Comparison of ENCODE assay signal across 8 cellular contexts in genomic region chr5:103849934-103850333, GRCh38.
DNase-seq lines count a peak whose midpoint lies in the region; ATAC-seq, FAIRE-seq and TF ChIP-seq lines count a peak whose summit lies in the region.
"Had no signal": no experiment of that assay in that cellular context is flagged by ENCODE, and none has a peak within 500 bp of the region (broad histone marks: within the 10 kb centered on the region; RNA-seq: fewer than 3 reads in every experiment).

No MANE protein-coding gene starts in this region.

- peak; percentile 85 for ATAC-seq in GM18867 (IDR thresholded peaks at IDR 0.05; ENCODE audit: unreplicated experiment)
- no peak for ATAC-seq in HG03460 (IDR thresholded peaks at IDR 0.05; ENCODE audit: unreplicated experiment)

- BruUV-seq in endothelial cell of umbilical vein (replicated peaks; lab: Mats Ljungman, UMichigan) = no TSS peak

- H4K20me1 ChIP-seq in endothelial cell of umbilical vein (replicated peaks; ENCODE audit: control insufficient read depth, extremely low read depth, insufficient read depth, low read length) = no peaks in the 10 kb centered on the region

- no peak overlapping the region for H3K4me3 ChIP-seq in endothelial cell of umbilical vein (replicated peaks in 1 of 3; ENCODE audit: insufficient read depth in 1 of 3, low read depth in 1 of 3, low read length in 3 of 3)
- no peak overlapping the region for H3K4me3 ChIP-seq in thyroid gland (replicated peaks in 1 of 3)
- H3K4me3 ChIP-seq: SK-N-MC had no signal

- H3K9me1 ChIP-seq in endothelial cell of umbilical vein (replicated peaks; ENCODE audit: control insufficient read depth, extremely low read depth, insufficient read depth, low read length) = no peaks in the 10 kb centered on the region

- H3K9me3 ChIP-seq in endothelial cell of umbilical vein (replicated peaks; ENCODE audit: control insufficient read depth, insufficient read depth, low read length) (no peaks in the 10 kb centered on the region), thyroid gland (no peaks in the 10 kb centered on the region)

- H3K9ac ChIP-seq in endothelial cell of umbilical vein (replicated peaks; ENCODE audit: extremely low read depth, insufficient read depth, low read length) = no peak overlapping the region

- FAIRE-seq in endothelial cell of umbilical vein (lab: Jason Lieb, UNC) = no peak

- H3K4me1 ChIP-seq in endothelial cell of umbilical vein (ENCODE audit: control insufficient read depth, extremely low read depth, insufficient read depth, low read length) = no peaks in the 10 kb centered on the region
- H3K4me1 ChIP-seq in thyroid gland = peaks cover 0 to 13% of the 10 kb centered on the region in 2 donors

- H2AFZ ChIP-seq in endothelial cell of umbilical vein (ENCODE audit: low read depth, low read length) = no peak overlapping the region

- dilution Hi-C loops in endothelial cell of umbilical vein (cut with MboI; ENCODE audit: extremely low pct_ligation_motif_present, low sequenced_read_pairs) = no loop called here

- POLR2A ChIA-PET in endothelial cell of umbilical vein (lab: Charles Lee) = no interaction called here

- H3K79me2 ChIP-seq in endothelial cell of umbilical vein (ENCODE audit: control insufficient read depth, insufficient read depth, low read length) = no peaks in the 10 kb centered on the region

- no peak overlapping the region for H3K27ac ChIP-seq in endothelial cell of umbilical vein (ENCODE audit: insufficient read depth, low read depth, low read length)
- H3K27ac ChIP-seq in thyroid gland = no peak overlapping the region
- H3K27ac ChIP-seq: SK-N-MC had no signal

- no peaks in the 10 kb centered on the region for H3K36me3 ChIP-seq in endothelial cell of umbilical vein (ENCODE audit: control insufficient read depth in 2 of 2, extremely low read depth in 1 of 2, insufficient read depth in 2 of 2, low read length in 2 of 2)
- no peaks in the 10 kb centered on the region for H3K36me3 ChIP-seq in thyroid gland

- H3K27me3 ChIP-seq in endothelial cell of umbilical vein (ENCODE audit: control insufficient read depth in 2 of 2, insufficient read depth in 2 of 2, low read length in 2 of 2) = no peaks in the 10 kb centered on the region
- no peaks in the 10 kb centered on the region for H3K27me3 ChIP-seq in thyroid gland

- intact Hi-C loops in endothelial cell of umbilical vein (cut with micrococcal nuclease) = no loop called here
- intact Hi-C loops in thyroid gland (cut with DNase I) = no loop called here

- H3K4me2 ChIP-seq in endothelial cell of umbilical vein (ENCODE audit: insufficient read depth, low read length) = no peak overlapping the region

- TF ChIP-seq POLR2A in endothelial cell of umbilical vein (IDR thresholded peaks at IDR 0.05; ENCODE audit: low read depth, low read length) = no peak
- TF ChIP-seq POLR2A in thyroid gland (IDR thresholded peaks at IDR 0.05) = no peak

- CTCF ChIA-PET in endothelial cell of umbilical vein (lab: Charles Lee) = interaction anchor here (1.4 to 2.5 kb wide), 3 partner anchors 16 to 42 kb away, joined by 3 to 7 read pairs (median 5); no protein-coding TSS in a partner anchor

- DNase-seq in LoVo (ENCODE audit: low spot score) (peak; percentile 34), endothelial cell of umbilical vein (ENCODE audit: low read depth, low spot score) (no peak), smooth muscle cell of the brain vasculature (ENCODE audit: low read depth, low spot score) (peak; percentile 67), thyroid gland (no peak), SIG-M5 treated with dmso at 0.1 percent for 504 hours (lab: John Stamatoyannopoulos, UW; ENCODE audit: unreplicated experiment) (no peak)

- 82 to 93% methylated on average over 3 of the region's 3 CpGs for WGBS in thyroid gland, 2 donors

- TF ChIP-seq CTCF in endothelial cell of umbilical vein (IDR thresholded peaks at IDR 0.05; ENCODE audit: extremely low read depth in 1 of 2, insufficient read depth in 1 of 2, low read depth in 1 of 2, low read length in 2 of 2) (no peak), thyroid gland (IDR thresholded peaks at IDR 0.05) (no peak)

TF ChIP-seq in endothelial cell of umbilical vein, 7 proteins besides CTCF, POLR2A, EP300 and RAD21:
- TF ChIP-seq JUN (IDR thresholded peaks at IDR 0.05; ENCODE audit: borderline replicate concordance, insufficient read depth, insufficient read length, low read depth) (peak; percentile 15), FOS (IDR thresholded peaks at IDR 0.05; ENCODE audit: borderline replicate concordance, insufficient read depth, low read length) (peak; percentile 31), MAX (IDR thresholded peaks at IDR 0.05; ENCODE audit: insufficient read depth, insufficient read length) (no peak)

Comparison
In these comparisons a context has a peak if more than half of its experiments do, and no peak if none do; other contexts are left out.
1. DNase-seq: peak in LoVo (single experiment) and smooth muscle cell of the brain vasculature (single experiment); none in endothelial cell of umbilical vein (single experiment), thyroid gland (0 of 2) and SIG-M5 treated with dmso at 0.1 percent for 504 hours (single experiment).